Comparison of ENCODE assay signal across 8 cellular contexts in the genomic region with DNA sequence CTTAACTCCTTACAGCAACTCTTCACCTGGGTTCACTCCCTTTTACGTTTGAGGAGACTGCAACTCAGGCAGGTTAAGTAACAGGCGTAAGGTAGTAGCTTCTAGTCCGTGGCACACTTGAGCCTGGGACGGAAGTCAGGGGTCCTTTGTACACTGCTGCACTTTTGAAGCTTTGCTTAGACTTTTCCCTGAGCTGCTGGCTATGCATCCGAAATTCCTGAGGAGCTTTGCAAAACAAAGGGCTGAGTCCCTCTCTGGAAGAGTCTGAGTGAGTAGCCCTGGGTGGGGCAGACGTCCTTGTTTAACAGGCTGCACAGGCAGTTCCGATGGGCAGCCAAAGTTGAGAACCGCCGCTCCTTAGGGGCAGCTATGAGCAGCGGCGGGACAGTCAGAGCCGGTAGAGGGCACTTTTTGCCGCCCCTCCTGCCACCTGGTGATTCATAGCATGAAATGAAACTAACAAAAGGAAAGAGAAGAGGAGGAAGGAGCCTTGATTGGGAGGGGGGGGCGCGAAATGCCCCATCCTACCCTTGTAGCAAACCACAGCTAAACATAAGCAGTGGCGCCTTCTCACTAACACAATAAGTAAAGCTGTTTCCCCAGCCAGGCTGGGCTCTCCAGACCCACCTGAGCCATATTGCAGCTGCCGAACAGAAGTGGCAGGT. TPM values are rescaled to one million over a fixed set of nuclear protein-coding genes. Genes with fewer than 3 reads are reported as not detected.
DNase-seq lines count a peak whose midpoint lies in the region; ATAC-seq and TF ChIP-seq lines count a peak whose summit lies in the region.

No MANE protein-coding gene starts in this region.

- DNase-seq in NOMO-1 treated with DMSO at 0.1 percent for 48 hours (lab: John Stamatoyannopoulos, UW; ENCODE audit: unreplicated experiment) (peak; percentile 87), erythroblast (lab: John Stamatoyannopoulos, UW) (peak; percentile 51 to 60), naive B cell (peak; percentile 84), NCI-H1092 (lab: John Stamatoyannopoulos, UW) (no peak)
- peak; percentile 70 for DNase-seq in activated CD8-positive, alpha-beta memory T cell treated with anti-CD3 and anti-CD28 coated beads, Interleukin-2, amount 50 U/mL, for 4 hours
- DNase-seq in stimulated activated naive CD4-positive, alpha-beta T cell treated with Interleukin-2 at 50 U/mL for 16 hours (lab: John Stamatoyannopoulos, UW) = peak; percentile 77

- peaks cover 9 to 12% of the 10 kb centered on the region in 2 donors for H3K36me3 Mint-ChIP-seq in naive B cell

- H3K4me3 ChIP-seq in GM12875 (ENCODE audit: low read depth, low read length) = peak overlapping the region; percentile 93

- TF ChIP-seq CTCF in GM12875 (IDR thresholded peaks at IDR 0.05; ENCODE audit: borderline replicate concordance, insufficient read depth, low read depth, low read length) = peak; percentile 41; the same call in 1 of the 2 replicates

- TF ChIP-seq POLR2A in erythroblast (IDR thresholded peaks at IDR 0.05; ENCODE audit: low read length) = no peak

- peak overlapping the region; percentile 71 to 97 (median 94) for H3K27ac Mint-ChIP-seq in naive B cell

- no peaks in the 10 kb centered on the region for H3K27me3 Mint-ChIP-seq in naive B cell

- H3K9me3 Mint-ChIP-seq in naive B cell = no peaks in the 10 kb centered on the region

- ATAC-seq in HG02588 (IDR thresholded peaks at IDR 0.05; ENCODE audit: unreplicated experiment) (peak; percentile 44), naive B cell (ENCODE audit: low read depth in 2 of 2) (peak; percentile 67 to 69)

- peaks cover 52 to 85% (median 68%) of the 10 kb centered on the region in 3 donors for H3K4me1 Mint-ChIP-seq in naive B cell

- peak overlapping the region; percentile 95 to 100 (median 98) for H3K4me3 Mint-ChIP-seq in naive B cell

RNA-seq across cellular contexts. Expression of gene TMEM109, which starts 1.4 kb away (rescaled TPM):
- 100 to 1,000 TPM; 286 to 521 (median 315) TPM for polyA plus RNA-seq in naive B cell (ENCODE audit: low read depth in 6 of 6)

RNA-seq across cellular contexts. Expression of gene TMEM132A, which starts 8.9 kb away (rescaled TPM):
- 1 to 10 TPM in 1 of 6 donors, under 1 TPM in 3, not detected in 2; 0.23 to 1.2 (median 0.40) TPM for polyA plus RNA-seq in naive B cell (ENCODE audit: low read depth in 6 of 6)

RNA-seq across cellular contexts. Expression of gene PRPF19, which starts 9.0 kb away (rescaled TPM):
- 10 to 100 TPM in 5 of 6 donors, 1 to 10 TPM in 1; 5.6 to 19.3 (median 15.6) TPM for polyA plus RNA-seq in naive B cell (ENCODE audit: low read depth in 6 of 6)

RNA-seq across cellular contexts. Expression of gene SLC15A3, which starts 36.6 kb away (rescaled TPM):
- polyA plus RNA-seq in naive B cell (ENCODE audit: low read depth in 6 of 6) = 10 to 100 TPM in 5 of 6 donors, 1 to 10 TPM in 1; 7.0 to 18.1 (median 15.9) TPM

RNA-seq across cellular contexts. Expression of gene ZP1, which starts 48.0 kb away (rescaled TPM):
- not detected for polyA plus RNA-seq in naive B cell (ENCODE audit: low read depth in 6 of 6)
